ENCODE assay signal across 18 cellular contexts in the genomic region with DNA sequence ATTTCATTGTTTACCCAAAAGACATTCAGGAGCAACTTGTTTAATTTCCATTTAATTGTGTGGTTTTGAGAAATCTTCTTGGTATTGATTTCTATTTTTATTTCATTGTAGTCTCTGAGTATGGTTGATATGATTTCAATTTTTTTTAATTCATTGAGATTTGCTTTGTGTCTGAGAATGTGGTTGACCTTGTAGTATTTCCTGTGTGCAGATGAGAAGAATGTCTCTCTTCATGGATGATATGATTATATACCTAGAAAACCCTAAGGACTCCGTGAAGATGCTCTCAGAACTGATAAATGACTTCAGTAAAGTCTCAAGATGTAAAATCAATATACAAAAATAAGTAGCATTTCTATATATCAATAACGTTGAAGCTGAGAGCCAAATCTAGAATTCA.
DNase-seq lines count a peak whose midpoint lies in the region; ATAC-seq and TF ChIP-seq lines count a peak whose summit lies in the region.
"Had no signal": no experiment of that assay in that cellular context is flagged by ENCODE, and none has a peak within 500 bp of the region (broad histone marks: within the 10 kb centered on the region; RNA-seq: fewer than 3 reads in every experiment).

No MANE protein-coding gene starts in this region.

- DNase-seq in IMR-90 (no peak), SJCRH30 (no peak), epithelial cell of prostate (ENCODE audit: low read depth, low spot score) (no peak), mucosa of descending colon (no peak), inferior parietal cortex (ENCODE audit: extremely low spot score) (no peak)
- DNase-seq: C1 segment of cervical spinal cord; CD8-positive, alpha-beta memory T cell; DMS79; KG1; NCI-H1417 treated with DMSO at 0.1 percent for 48 hours; NCI-H187 treated with DMSO at 0.1 percent for 48 hours; NCI-H2227 treated with DMSO at 0.1 percent for 48 hours; NCI-H510A treated with DMSO at 0.1 percent for 48 hours; NCI-H82 had no signal

- no peak overlapping the region for H3K9ac ChIP-seq in IMR-90 (ENCODE audit: low read depth, low read length)

- H2BK5ac ChIP-seq in IMR-90 (ENCODE audit: low read depth, low read length, poor library complexity, severe bottlenecking): peak overlapping the region; percentile 98

- ATAC-seq in IMR-90 (ENCODE audit: low read depth): no peak
- no peak for ATAC-seq in mucosa of descending colon
- ATAC-seq in GM21723 (IDR thresholded peaks at IDR 0.05; ENCODE audit: unreplicated experiment): no peak
- ATAC-seq: HepG2 had no signal

- no peak overlapping the region; the same call in 1 of the 2 replicates for H3K23ac ChIP-seq in IMR-90 (ENCODE audit: low read depth, low read length)

- peak overlapping the region; percentile 33; the same call in 1 of the 2 replicates for H3K14ac ChIP-seq in IMR-90 (replicated peaks; ENCODE audit: low read depth, low read length)

- H3K27ac Mint-ChIP-seq in nephron: peak overlapping the region in 2 of 3 experiments; percentile 74 to 81
- H3K27ac Mint-ChIP-seq: CD8-positive, alpha-beta memory T cell had no signal

- BruUV-seq in IMR-90 (replicated peaks; lab: Mats Ljungman, UMichigan): no TSS peak

- H3K27ac ChIP-seq in IMR-90 (ENCODE audit: insufficient read depth, low read length) (no peak overlapping the region), SJCRH30 (peak overlapping the region; percentile 54; the same call in 1 of the 2 replicates), epithelial cell of prostate (peak overlapping the region; percentile 96)

- peak overlapping the region; percentile 61; the same call in 1 of the 2 replicates for H3K4ac ChIP-seq in IMR-90 (ENCODE audit: low read depth, low read length)

- no peak overlapping the region for H2AFZ ChIP-seq in IMR-90 (replicated peaks; ENCODE audit: low read length, poor library complexity)

- TF ChIP-seq CTCF in IMR-90 (conservative IDR thresholded peaks at IDR 0.05; ENCODE audit: low read depth, low read length): no peak
- no peak for TF ChIP-seq CTCF in nephron (IDR thresholded peaks at IDR 0.05; ENCODE audit: unreplicated experiment in 3 of 3)
- TF ChIP-seq CTCF in mucosa of descending colon (IDR thresholded peaks at IDR 0.05): no peak

- H3K4me2 ChIP-seq in IMR-90 (ENCODE audit: low read depth, low read length): no peak overlapping the region

- H4K91ac ChIP-seq in IMR-90 (ENCODE audit: insufficient read depth, low read depth, low read length): no peak overlapping the region

- H3K36me3 ChIP-seq in IMR-90 (ENCODE audit: control insufficient read depth, insufficient read depth, low read length) (no peaks in the 10 kb centered on the region), SJCRH30 (no peaks in the 10 kb centered on the region), mucosa of descending colon (ENCODE audit: low read depth) (no peaks in the 10 kb centered on the region)
- H3K36me3 ChIP-seq: SJSA1 had no signal

- H4K8ac ChIP-seq in IMR-90 (ENCODE audit: low read depth in 2 of 2, low read length in 2 of 2): peak overlapping the region in 1 of 2 experiments; percentile 89; a peak in 1 of 4 replicates

- no peak overlapping the region for H2BK15ac ChIP-seq in IMR-90 (ENCODE audit: low read depth, low read length)

- peak overlapping the region; percentile 96 for H3K18ac ChIP-seq in IMR-90 (ENCODE audit: low read depth, low read length)

- H4K5ac ChIP-seq in IMR-90 (ENCODE audit: low read depth, low read length): 0 out of 2 replicates have a peak overlapping the region, but pooled peaks have one; percentile 17

- H3K9me3 ChIP-seq in IMR-90 (ENCODE audit: control insufficient read depth, insufficient read depth, low read length) (no peaks in the 10 kb centered on the region), SJCRH30 (replicated peaks) (no peaks in the 10 kb centered on the region), mucosa of descending colon (peaks cover 43% of the 10 kb centered on the region)
- H3K9me3 ChIP-seq: SJSA1 had no signal

- POLR2A ChIA-PET in IMR-90 (lab: Charles Lee; ENCODE audit: unreplicated experiment): no interaction called here

- dilution Hi-C loops in IMR-90 (cut with HindIII; ENCODE audit: low sequenced_read_pairs, unreplicated experiment): no loop called here

- H3K9me1 ChIP-seq in IMR-90 (ENCODE audit: insufficient read depth, low read length): no peaks in the 10 kb centered on the region

- no peak overlapping the region for H3K4me3 ChIP-seq in IMR-90 (ENCODE audit: insufficient read depth, low read depth, low read length)
- H3K4me3 ChIP-seq in SJCRH30: no peak overlapping the region
- no peak overlapping the region for H3K4me3 ChIP-seq in mucosa of descending colon
- H3K4me3 ChIP-seq: SJSA1 had no signal

- no peaks in the 10 kb centered on the region for H3K36me3 Mint-ChIP-seq in nephron (ENCODE audit: low read depth)
- H3K36me3 Mint-ChIP-seq: CD8-positive, alpha-beta memory T cell had no signal

- H3K27me3 ChIP-seq in IMR-90 (ENCODE audit: control insufficient read depth, insufficient read depth, low read length) (no peaks in the 10 kb centered on the region), SJCRH30 (no peaks in the 10 kb centered on the region)
- H3K27me3 ChIP-seq: SJSA1 had no signal

- no peaks in the 10 kb centered on the region for H3K79me1 ChIP-seq in IMR-90 (ENCODE audit: low read depth in 1 of 2, low read length in 2 of 2)

- H2AK9ac ChIP-seq in IMR-90 (replicated peaks; ENCODE audit: low read depth, low read length, poor library complexity): no peak overlapping the region

- TF ChIP-seq POLR2A in IMR-90 (IDR thresholded peaks at IDR 0.05; ENCODE audit: low read depth, low read length): no peak

- peak overlapping the region; percentile 20; the same call in 1 of the 2 replicates for H3K56ac ChIP-seq in IMR-90 (ENCODE audit: extremely low read depth, insufficient read depth, low read length)

- peaks cover 26% of the 10 kb centered on the region for H3K9me3 Mint-ChIP-seq in nephron

- in situ Hi-C loops in IMR-90 (cut with MboI; ENCODE audit: low sequenced_read_pairs): no loop called here

- H2AK5ac ChIP-seq in IMR-90 (ENCODE audit: low read depth, low read length): no peak overlapping the region

- H3K4me3 Mint-ChIP-seq in nephron: no peak overlapping the region
- H3K4me3 Mint-ChIP-seq: CD8-positive, alpha-beta memory T cell had no signal

- H3K4me1 Mint-ChIP-seq in nephron: peaks cover 14% of the 10 kb centered on the region
- H3K4me1 Mint-ChIP-seq: CD8-positive, alpha-beta memory T cell had no signal

- H4K20me1 ChIP-seq in IMR-90 (ENCODE audit: insufficient read depth, low read length): no peaks in the 10 kb centered on the region; the same call in 1 of the 2 replicates

- H3K4me1 ChIP-seq in IMR-90 (ENCODE audit: control insufficient read depth, insufficient read depth, low read length): peaks cover 4% of the 10 kb centered on the region; the same call in 1 of the 2 replicates
- H3K4me1 ChIP-seq in SJCRH30: peaks cover 14% of the 10 kb centered on the region
- H3K4me1 ChIP-seq in mucosa of descending colon (ENCODE audit: low read depth): no peaks in the 10 kb centered on the region

- intact Hi-C loops in IMR-90 (cut with micrococcal nuclease): loop anchor here (5.0 kb wide), 2 partner anchors 77 to 232 kb away; no protein-coding TSS in a partner anchor
- intact Hi-C loops in mucosa of descending colon (cut with DNase I, micrococcal nuclease): no loop called here

- CTCF ChIA-PET in IMR-90 (lab: Yijun Ruan, JAX): no interaction called here

- H2BK20ac ChIP-seq in IMR-90 (ENCODE audit: low read depth, low read length): peak overlapping the region; percentile 94

- no CpG with 5 or more reads among the region's 2 CpGs for WGBS in IMR-90 (ENCODE audit: extremely low coverage in 2 of 2, insufficient read length in 1 of 2), 2 experiments

- TF ChIP-seq RAD21 in IMR-90 (IDR thresholded peaks at IDR 0.05; ENCODE audit: low read length): no peak

- H3K27me3 Mint-ChIP-seq in nephron (ENCODE audit: low read depth): no peaks in the 10 kb centered on the region
- H3K27me3 Mint-ChIP-seq: CD8-positive, alpha-beta memory T cell had no signal

- H2BK120ac ChIP-seq in IMR-90 (ENCODE audit: low read depth, low read length): peak overlapping the region; percentile 94

TF ChIP-seq in IMR-90, 13 proteins besides CTCF, POLR2A, EP300 and RAD21:
- TF ChIP-seq, protein P1, sequence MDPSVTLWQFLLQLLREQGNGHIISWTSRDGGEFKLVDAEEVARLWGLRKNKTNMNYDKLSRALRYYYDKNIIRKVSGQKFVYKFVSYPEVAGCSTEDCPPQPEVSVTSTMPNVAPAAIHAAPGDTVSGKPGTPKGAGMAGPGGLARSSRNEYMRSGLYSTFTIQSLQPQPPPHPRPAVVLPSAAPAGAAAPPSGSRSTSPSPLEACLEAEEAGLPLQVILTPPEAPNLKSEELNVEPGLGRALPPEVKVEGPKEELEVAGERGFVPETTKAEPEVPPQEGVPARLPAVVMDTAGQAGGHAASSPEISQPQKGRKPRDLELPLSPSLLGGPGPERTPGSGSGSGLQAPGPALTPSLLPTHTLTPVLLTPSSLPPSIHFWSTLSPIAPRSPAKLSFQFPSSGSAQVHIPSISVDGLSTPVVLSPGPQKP (IDR thresholded peaks at IDR 0.05; ENCODE audit: borderline replicate concordance, low read depth, low read length): no peak
